21 cellular contexts compared by ENCODE assay signal in the genomic region with DNA sequence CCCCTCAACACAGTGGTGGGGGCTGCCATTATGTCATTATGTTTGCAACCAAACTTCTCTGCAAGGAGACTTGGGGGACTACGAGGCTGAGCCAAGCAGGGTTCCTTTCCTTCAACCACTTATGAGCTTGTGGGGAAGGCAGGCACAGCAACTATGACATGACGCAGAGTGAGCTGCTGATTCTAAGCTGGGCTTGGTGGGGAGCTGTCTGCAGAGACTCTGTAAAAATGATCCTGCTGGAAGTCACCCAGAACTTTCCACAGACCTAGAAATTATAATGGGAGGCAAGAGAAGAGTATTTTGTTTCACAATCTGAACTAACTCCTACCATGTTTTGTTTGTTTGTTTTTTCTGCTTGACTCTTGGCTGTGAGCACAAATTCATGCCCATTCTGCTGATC. TPM values are rescaled to one million over a fixed set of nuclear protein-coding genes. Genes with fewer than 3 reads are reported as not detected.
DNase-seq lines count a peak whose midpoint lies in the region; ATAC-seq and TF ChIP-seq lines count a peak whose summit lies in the region.
"Had no signal": no experiment of that assay in that cellular context is flagged by ENCODE, and none has a peak within 500 bp of the region (broad histone marks: within the 10 kb centered on the region; RNA-seq: fewer than 3 reads in every experiment).

No MANE protein-coding gene starts in this region.

- POLR2A ChIA-PET in CD4-positive, alpha-beta T cell (lab: Charles Lee), result no interaction called here

- intact Hi-C loops in CD4-positive, alpha-beta T cell (cut with DNase I, micrococcal nuclease), result loop anchor here in 1 of 2 experiments (10.0 kb wide), 1 partner anchor 51 kb away; a partner anchor contains a TSS
- intact Hi-C loops in Calu3 (cut with micrococcal nuclease; ENCODE audit: unreplicated experiment), result no loop called here

- no TSS peak for BruUV-seq in Calu3 (replicated peaks; lab: Mats Ljungman, UMichigan)

- peaks cover 62% of the 10 kb centered on the region for H3K36me3 Mint-ChIP-seq in CD4-positive, alpha-beta T cell (ENCODE audit: low read depth)
- H3K36me3 Mint-ChIP-seq in effector memory CD8-positive, alpha-beta T cell (ENCODE audit: insufficient read depth), result peaks cover 45% of the 10 kb centered on the region
- H3K36me3 Mint-ChIP-seq in nephron progenitor cell (ENCODE audit: low read depth) (no peaks in the 10 kb centered on the region), Calu3 (ENCODE audit: insufficient read depth, unreplicated experiment) (no peaks in the 10 kb centered on the region)
- H3K36me3 Mint-ChIP-seq in T-helper 2 cell treated with Interferon-gamma antibody and Interleukin-4, amounts not matched to agents 5 μg/mL and 100 μg/mL, for 36 hours (ENCODE audit: low read depth), result peaks cover 27% of the 10 kb centered on the region

- DNase-seq in CD4-positive, alpha-beta T cell, result no peak
- DNase-seq in RPMI7951 (ENCODE audit: low read depth) (peak; percentile 50), nephron progenitor cell (no peak), Calu3 (no peak)
- DNase-seq in effector memory CD8-positive, alpha-beta T cell, result no peak
- DNase-seq in T-helper 2 cell treated with Interferon-gamma antibody and Interleukin-4, amounts not matched to agents 5 μg/mL and 100 μg/mL, for 36 hours (ENCODE audit: low spot score), result no peak
- DNase-seq: activated CD4-positive, alpha-beta T cell treated with anti-CD3 and anti-CD28 coated beads, Interleukin-2, amount 50 U/mL, for 1 hour; BE2C; endodermal cell; GF-D8; Karpas-422; left lung; NCI-H774; SK-N-SH; stimulated activated CD4-positive, alpha-beta T cell treated with anti-CD3 and anti-CD28 coated beads, Interleukin-4, amount 100 ng/mL, for 24 hours; stimulated activated CD8-positive, alpha-beta memory T cell treated with anti-CD3 and anti-CD28 coated beads, Interleukin-4, amount 100 ng/mL, for 48 hours had no signal

- CTCF ChIA-PET in CD4-positive, alpha-beta T cell (lab: Charles Lee), result interaction anchor here (1.0 kb wide), 1 partner anchor 15 kb away, joined by 3 read pairs; no protein-coding TSS in a partner anchor
- CTCF ChIA-PET in Calu3 (lab: Charles Lee), result no interaction called here

- no peaks in the 10 kb centered on the region for H3K27me3 Mint-ChIP-seq in CD4-positive, alpha-beta T cell
- H3K27me3 Mint-ChIP-seq in effector memory CD8-positive, alpha-beta T cell, result no peaks in the 10 kb centered on the region
- peaks cover 9% of the 10 kb centered on the region for H3K27me3 Mint-ChIP-seq in nephron progenitor cell (ENCODE audit: low read depth, poor library complexity)
- no peaks in the 10 kb centered on the region for H3K27me3 Mint-ChIP-seq in T-helper 2 cell treated with Interferon-gamma antibody and Interleukin-4, amounts not matched to agents 5 μg/mL and 100 μg/mL, for 36 hours (ENCODE audit: low read depth)
- peaks cover 33% of the 10 kb centered on the region for H3K27me3 Mint-ChIP-seq in Calu3 (ENCODE audit: unreplicated experiment)

- no peak overlapping the region for H3K4me3 Mint-ChIP-seq in CD4-positive, alpha-beta T cell
- H3K4me3 Mint-ChIP-seq in effector memory CD8-positive, alpha-beta T cell, result peak overlapping the region; percentile 7 to 15
- H3K4me3 Mint-ChIP-seq in nephron progenitor cell, result peak overlapping the region; percentile 23
- H3K4me3 Mint-ChIP-seq in T-helper 2 cell treated with Interferon-gamma antibody and Interleukin-4, amounts not matched to agents 5 μg/mL and 100 μg/mL, for 36 hours, result no peak overlapping the region
- no peak overlapping the region for H3K4me3 Mint-ChIP-seq in Calu3 (ENCODE audit: low read depth, unreplicated experiment)
- H3K4me3 Mint-ChIP-seq: endodermal cell had no signal

- H3K9me3 ChIP-seq in CD4-positive, alpha-beta T cell (ENCODE audit: control insufficient read depth, low read length), result no peaks in the 10 kb centered on the region
- H3K9me3 ChIP-seq: BE2C, left lung, pancreas, SK-N-SH, thoracic aorta had no signal

- H3K27ac Mint-ChIP-seq in CD4-positive, alpha-beta T cell, result peak overlapping the region; percentile 54
- peak overlapping the region; percentile 93 to 95 for H3K27ac Mint-ChIP-seq in effector memory CD8-positive, alpha-beta T cell
- H3K27ac Mint-ChIP-seq in nephron progenitor cell, result peak overlapping the region; percentile 93
- H3K27ac Mint-ChIP-seq in T-helper 2 cell treated with Interferon-gamma antibody and Interleukin-4, amounts not matched to agents 5 μg/mL and 100 μg/mL, for 36 hours, result no peak overlapping the region
- H3K27ac Mint-ChIP-seq in Calu3 (ENCODE audit: unreplicated experiment), result no peak overlapping the region
- H3K27ac Mint-ChIP-seq: endodermal cell had no signal

- peaks cover 82% of the 10 kb centered on the region for H3K4me1 Mint-ChIP-seq in CD4-positive, alpha-beta T cell (ENCODE audit: low read depth)
- H3K4me1 Mint-ChIP-seq in effector memory CD8-positive, alpha-beta T cell (ENCODE audit: low read depth in 2 of 2), result peaks cover 73 to 74% of the 10 kb centered on the region in 2 donors
- H3K4me1 Mint-ChIP-seq in nephron progenitor cell (peaks cover 44% of the 10 kb centered on the region), Calu3 (ENCODE audit: low read depth, unreplicated experiment) (no peaks in the 10 kb centered on the region)
- H3K4me1 Mint-ChIP-seq in T-helper 2 cell treated with Interferon-gamma antibody and Interleukin-4, amounts not matched to agents 5 μg/mL and 100 μg/mL, for 36 hours (ENCODE audit: low read depth), result peaks cover 22% of the 10 kb centered on the region

- H3K27ac ChIP-seq in CD4-positive, alpha-beta T cell (ENCODE audit: low read depth, low read length), result no peak overlapping the region
- H3K27ac ChIP-seq: left lung, pancreas, skin epidermis, thoracic aorta had no signal

- no peak for TF ChIP-seq CTCF in CD4-positive, alpha-beta T cell (IDR thresholded peaks at IDR 0.05)
- no peak for TF ChIP-seq CTCF in nephron progenitor cell (IDR thresholded peaks at IDR 0.05)
- no peak for TF ChIP-seq CTCF in Calu3 (IDR thresholded peaks at IDR 0.05; ENCODE audit: unreplicated experiment)

- H3K9me3 Mint-ChIP-seq in CD4-positive, alpha-beta T cell, result no peaks in the 10 kb centered on the region
- H3K9me3 Mint-ChIP-seq in effector memory CD8-positive, alpha-beta T cell, result no peaks in the 10 kb centered on the region
- H3K9me3 Mint-ChIP-seq in nephron progenitor cell (no peaks in the 10 kb centered on the region), Calu3 (ENCODE audit: low read depth, unreplicated experiment) (no peaks in the 10 kb centered on the region)
- no peaks in the 10 kb centered on the region for H3K9me3 Mint-ChIP-seq in T-helper 2 cell treated with Interferon-gamma antibody and Interleukin-4, amounts not matched to agents 5 μg/mL and 100 μg/mL, for 36 hours
- H3K9me3 Mint-ChIP-seq: endodermal cell had no signal

- no peak for ATAC-seq in CD4-positive, alpha-beta T cell (ENCODE audit: poor library complexity)
- no peak for ATAC-seq in effector memory CD8-positive, alpha-beta T cell (replicated peaks)
- ATAC-seq in HG02571 (IDR thresholded peaks at IDR 0.05; ENCODE audit: unreplicated experiment), result no peak
- no peak for ATAC-seq in GM21528 (IDR thresholded peaks at IDR 0.05; ENCODE audit: low FRiP score, unreplicated experiment)
- ATAC-seq: left lung, pancreas had no signal

- no peaks in the 10 kb centered on the region for H3K27me3 ChIP-seq in CD4-positive, alpha-beta T cell (ENCODE audit: control insufficient read depth, insufficient read depth, low read length)
- H3K27me3 ChIP-seq: BE2C, left lung, pancreas had no signal

RNA-seq across cellular contexts. Expression of a gene that starts 55.6 kb away (rescaled TPM):
- total RNA-seq in CD4-positive, alpha-beta T cell, result 100 to 1,000 TPM; 141 to 154 TPM
- total RNA-seq in RPMI7951 (2014; rRNA removed; shearing (Covaris generic)), result 0.24 and 1.1 TPM in 2 replicates
- not detected in 2 replicates for total RNA-seq in Calu3 (2022)

Comparison
In these comparisons a context has a peak if more than half of its experiments do, and no peak if none do; other contexts are left out.
1. H3K27ac Mint-ChIP-seq: peak in CD4-positive, alpha-beta T cell (single experiment), effector memory CD8-positive, alpha-beta T cell (2 of 2) and nephron progenitor cell (single experiment); none in T-helper 2 cell treated with Interferon-gamma antibody and Interleukin-4, amounts not matched to agents 5 μg/mL and 100 μg/mL, for 36 hours (single experiment) and Calu3 (single experiment).
2. H3K4me3 Mint-ChIP-seq: peak in effector memory CD8-positive, alpha-beta T cell (2 of 2) and nephron progenitor cell (single experiment); none in CD4-positive, alpha-beta T cell (single experiment), T-helper 2 cell treated with Interferon-gamma antibody and Interleukin-4, amounts not matched to agents 5 μg/mL and 100 μg/mL, for 36 hours (single experiment) and Calu3 (single experiment).
3. RNA of a gene that starts 55.6 kb away (total RNA-seq): 141 to 154 TPM in CD4-positive, alpha-beta T cell; 0.24 to 1.1 TPM in RPMI7951 and not detected in Calu3; every median in the first group is over 10 times any median in the second.